21 cellular contexts compared by ENCODE assay signal in genomic region chr5:138452720-138453119, GRCh38. TPM values are rescaled to one million over a fixed set of nuclear protein-coding genes. Genes with fewer than 3 reads are reported as not detected.
A peak's percentile ranks its signal among the peaks of the same experiment; 100 is the strongest.
DNase-seq lines count a peak whose midpoint lies in the region; ATAC-seq and TF ChIP-seq lines count a peak whose summit lies in the region.
"Had no signal": no experiment of that assay in that cellular context is flagged by ENCODE, and none has a peak within 500 bp of the region (broad histone marks: within the 10 kb centered on the region; RNA-seq: fewer than 3 reads in every experiment).

No MANE protein-coding gene starts in this region.

- no peak for TF ChIP-seq EP300 in sigmoid colon (IDR thresholded peaks at IDR 0.05)

- H3K4me3 ChIP-seq in heart right ventricle (no peak overlapping the region), sigmoid colon (no peak overlapping the region), HAP-1 (no peak overlapping the region), spleen (no peak overlapping the region)
- H3K4me3 ChIP-seq: A549; BLaER1 treated with 17β-estradiol and CSF1 and Interleukin-3, amounts not matched to agents 10 nM and 100 nM; GM23338 had no signal

- ATAC-seq in left cardiac atrium (no peak), heart right ventricle (no peak)
- ATAC-seq: A549, GM23338, HCT116 had no signal

- H3K36me3 ChIP-seq in heart right ventricle (no peaks in the 10 kb centered on the region), sigmoid colon (no peaks in the 10 kb centered on the region), HAP-1 (replicated peaks) (no peaks in the 10 kb centered on the region), spleen (no peaks in the 10 kb centered on the region)
- H3K36me3 ChIP-seq: BE2C; BLaER1 treated with 17β-estradiol and CSF1 and Interleukin-3, amounts not matched to agents 10 nM and 100 nM had no signal

- TF ChIP-seq POLR2A in sigmoid colon (IDR thresholded peaks at IDR 0.05), result no peak
- no peak for TF ChIP-seq POLR2A in spleen (IDR thresholded peaks at IDR 0.05)

- no peaks in the 10 kb centered on the region for H3K9me3 ChIP-seq in heart right ventricle
- no peaks in the 10 kb centered on the region for H3K9me3 ChIP-seq in sigmoid colon
- H3K9me3 ChIP-seq in HAP-1, result no peaks in the 10 kb centered on the region
- no peaks in the 10 kb centered on the region for H3K9me3 ChIP-seq in spleen
- H3K9me3 ChIP-seq: A549; BE2C; BLaER1 treated with 17β-estradiol and CSF1 and Interleukin-3, amounts not matched to agents 10 nM and 100 nM had no signal

- DNase-seq in left cardiac atrium, result peak; percentile 15
- DNase-seq in heart right ventricle, result no peak
- peak; percentile 14 for DNase-seq in epidermal melanocyte (ENCODE audit: insufficient read length, low spot score)
- peak; percentile 45 for DNase-seq in sigmoid colon
- no peak for DNase-seq in HAP-1 (ENCODE audit: low spot score in 2 of 2)
- no peak for DNase-seq in kidney tubule cell (ENCODE audit: low spot score)
- no peak for DNase-seq in spleen
- DNase-seq: ACHN; AML-193; BE2C; CD4-positive, alpha-beta T cell; CD8-positive, alpha-beta memory T cell; DMS 273 treated with DMSO at 0.1 percent for 48 hours; DMS79; GF-D8 had no signal

- intact Hi-C loops in left cardiac atrium (cut with DNase I) (loop anchor here (5.0 kb wide), 2 partner anchors 45 to 95 kb away; no protein-coding TSS in a partner anchor), heart right ventricle (cut with DNase I) (loop anchor here in 1 of 10 donors (5.0 kb wide), 1 partner anchor 95 kb away; no protein-coding TSS in a partner anchor), sigmoid colon (cut with DNase I) (no loop called here), spleen (cut with DNase I; ENCODE audit: low total_unique reads) (no loop called here)

- 96 to 99% methylated on average over 6 of the region's 6 CpGs for WGBS in heart right ventricle, 2 donors
- WGBS in sigmoid colon, 2 donors, result 93% methylated on average over 6 of the region's 6 CpGs
- WGBS in spleen, 5 donors, result 84 to 96% (median 92%) methylated on average over 6 of the region's 6 CpGs

- H3K27ac ChIP-seq in heart right ventricle (no peak overlapping the region), sigmoid colon (no peak overlapping the region), spleen (no peak overlapping the region)
- H3K27ac ChIP-seq: 22Rv1; A549; BLaER1 treated with 17β-estradiol and CSF1 and Interleukin-3, amounts not matched to agents 10 nM and 100 nM had no signal

- H3K27me3 ChIP-seq in heart right ventricle (no peaks in the 10 kb centered on the region), sigmoid colon (no peaks in the 10 kb centered on the region), HAP-1 (ENCODE audit: low read depth) (no peaks in the 10 kb centered on the region), spleen (replicated peaks in 1 of 7) (no peaks in the 10 kb centered on the region)
- H3K27me3 ChIP-seq: BE2C; BLaER1 treated with 17β-estradiol and CSF1 and Interleukin-3, amounts not matched to agents 10 nM and 100 nM had no signal

- TF ChIP-seq CTCF in heart right ventricle (IDR thresholded peaks at IDR 0.05), result no peak
- no peak for TF ChIP-seq CTCF in sigmoid colon (IDR thresholded peaks at IDR 0.05)
- no peak for TF ChIP-seq CTCF in spleen (IDR thresholded peaks at IDR 0.05 in 8 of 11, conservative IDR thresholded peaks at IDR 0.05 in 3 of 11)

- in situ Hi-C loops in HAP-1 (cut with MboI; ENCODE audit: low sequenced_read_pairs), result loop anchor here (5.0 kb wide), 1 partner anchor 50 kb away; no protein-coding TSS in a partner anchor

- H3K4me1 ChIP-seq in heart right ventricle (peaks cover under 1 to 23% (median 15%) of the 10 kb centered on the region in 9 donors), sigmoid colon (peaks cover 0 to 13% (median 11%) of the 10 kb centered on the region in 4 donors), HAP-1 (peaks cover 8% of the 10 kb centered on the region), spleen (peaks cover 0 to 14% (median 7%) of the 10 kb centered on the region in 6 donors)

RNA-seq across cellular contexts. Expression of gene EGR1, which starts 12.6 kb away (rescaled TPM):
- total RNA-seq in left cardiac atrium, result 10 to 100 TPM; 29.1 to 71.9 TPM
- 100 to 1,000 TPM in 1 of 10 donors, 10 to 100 TPM in 8, 1 to 10 TPM in 1; 5.2 to 164 (median 40.8) TPM for total RNA-seq in heart right ventricle
- 10 to 100 TPM; 10.8 to 14.5 TPM for polyA plus RNA-seq in heart right ventricle
- total RNA-seq in sigmoid colon, result 100 to 1,000 TPM in 1 of 4 donors, 10 to 100 TPM in 3; 18.5 to 146 (median 62.0) TPM
- 10 to 100 TPM; 17.6 to 85.0 (median 69.1) TPM for polyA plus RNA-seq in sigmoid colon
- total RNA-seq in spleen, result 100 to 1,000 TPM in 2 of 7 donors, 10 to 100 TPM in 2, 1 to 10 TPM in 3; 2.8 to 138 (median 13.5) TPM
- polyA plus RNA-seq in spleen, result 10 to 100 TPM in 1 of 3 donors, 1 to 10 TPM in 2; 2.7 to 11.7 (median 5.3) TPM

RNA-seq across cellular contexts. Expression of gene REEP2, which starts 13.9 kb away (rescaled TPM):
- total RNA-seq in left cardiac atrium (10 to 100 TPM; 15.6 to 17.0 TPM), heart right ventricle (10 to 100 TPM in 2 of 10 donors, 1 to 10 TPM in 8; 2.0 to 17.3 (median 8.0) TPM), sigmoid colon (10 to 100 TPM in 3 of 4 donors, 1 to 10 TPM in 1; 7.7 to 24.6 (median 14.8) TPM), spleen (under 1 TPM in 5 of 7 donors, not detected in 2; 0.20 to 0.52 (median 0.41) TPM)
- polyA plus RNA-seq in heart right ventricle (10 to 100 TPM in 1 of 2 donors, 1 to 10 TPM in 1; 2.3 to 10.8 TPM), sigmoid colon (1 to 10 TPM in 2 of 3 donors, under 1 TPM in 1; 0.92 to 4.8 (median 3.7) TPM), spleen (under 1 TPM; 0.52 to 0.98 (median 0.54) TPM)
- polyA plus RNA-seq: CD14-positive monocyte had no signal

Comparison
In these comparisons a context has a peak if more than half of its experiments do, and no peak if none do; other contexts are left out.
1. DNase-seq: peak in left cardiac atrium (single experiment), epidermal melanocyte (single experiment) and sigmoid colon (single experiment); none in heart right ventricle (0 of 2), HAP-1 (0 of 2), kidney tubule cell (single experiment) and spleen (single experiment).
2. intact Hi-C loops: an anchor here in left cardiac atrium (5.0 kb wide); none called in sigmoid colon and spleen.